Comparison of ENCODE assay signal across 29 cellular contexts in genomic region chr21:41254090-41254700, GRCh38.
A peak's percentile ranks its signal among the peaks of the same experiment; 100 is the strongest.
DNase-seq lines count a peak whose midpoint lies in the region; ATAC-seq, FAIRE-seq and TF ChIP-seq lines count a peak whose summit lies in the region.
"Had no signal": no experiment of that assay in that cellular context is flagged by ENCODE, and none has a peak within 500 bp of the region (broad histone marks: within the 10 kb centered on the region; RNA-seq: fewer than 3 reads in every experiment).

No MANE protein-coding gene starts in this region.

- H3K4me3 Mint-ChIP-seq in activated T-helper 17 cell treated with anti-CD3 and anti-CD28 coated beads, Interleukin-2, amount 50 U/mL, for 72 hours = no peak overlapping the region
- no peak overlapping the region for H3K4me3 Mint-ChIP-seq in natural killer cell
- H3K4me3 Mint-ChIP-seq: activated CD8-positive, alpha-beta memory T cell treated with anti-CD3 and anti-CD28 coated beads, Interleukin-2, amount 10 ng/mL, durations not matched to agents 7 days and 5 days; activated T-cell treated with anti-CD3 and anti-CD28 coated beads, Interleukin-2, amount 50 U/mL, for 72 hours; CD4-positive, alpha-beta memory T cell; naive thymus-derived CD4-positive, alpha-beta T cell; stimulated activated naive CD8-positive, alpha-beta T cell treated with anti-CD3 and anti-CD28 coated beads, Interleukin-15, amount 100 ng/mL, for 72 hours; WTC11 had no signal

- H3K79me2 ChIP-seq in fibroblast of lung (ENCODE audit: control insufficient read depth, insufficient read depth, low read length) = no peaks in the 10 kb centered on the region
- H3K79me2 ChIP-seq: hepatocyte had no signal

- no peak overlapping the region for H3K9ac ChIP-seq in fibroblast of lung (ENCODE audit: insufficient read depth, low read length)

- peak; percentile 29 for ATAC-seq in activated T-helper 17 cell treated with anti-CD3 and anti-CD28 coated beads, Interleukin-2, amount 50 U/mL, for 72 hours (replicated peaks)
- ATAC-seq in natural killer cell (no peak), SK-N-SH treated with all-trans-retinoic acid at 6 μM for 48 hours (no peak)
- ATAC-seq: activated CD8-positive, alpha-beta memory T cell treated with anti-CD3 and anti-CD28 coated beads, Interleukin-2, amount 10 ng/mL, durations not matched to agents 7 days and 5 days; activated T-cell treated with anti-CD3 and anti-CD28 coated beads, Interleukin-2, amount 50 U/mL, for 72 hours; body of pancreas; gastrocnemius medialis; naive thymus-derived CD4-positive, alpha-beta T cell; stimulated activated naive CD8-positive, alpha-beta T cell treated with anti-CD3 and anti-CD28 coated beads, Interleukin-15, amount 100 ng/mL, for 72 hours; WTC11 had no signal

- FAIRE-seq in D721Med (lab: Jason Lieb, UNC) = no peak

- no peak overlapping the region for H3K27ac ChIP-seq in fibroblast of lung (ENCODE audit: insufficient read depth, low read length)
- H3K27ac ChIP-seq: body of pancreas, gastrocnemius medialis, hepatocyte, left ventricle myocardium inferior, tibial artery had no signal

- H3K4me2 ChIP-seq in fibroblast of lung (ENCODE audit: extremely low read depth, insufficient read depth, low read length) = peak overlapping the region; percentile 8
- H3K4me2 ChIP-seq: hepatocyte had no signal

- no peaks in the 10 kb centered on the region for H3K36me3 ChIP-seq in fibroblast of lung (ENCODE audit: control insufficient read depth, insufficient read depth, low read length)

- no peak overlapping the region for H2AFZ ChIP-seq in fibroblast of lung (ENCODE audit: low read length)
- H2AFZ ChIP-seq: hepatocyte had no signal

- no peaks in the 10 kb centered on the region for H3K27me3 ChIP-seq in fibroblast of lung (ENCODE audit: control insufficient read depth, insufficient read depth, low read length)
- H3K27me3 ChIP-seq: body of pancreas, gastrocnemius medialis, hepatocyte, tibial artery had no signal

- intact Hi-C loops in natural killer cell (cut with micrococcal nuclease) = no loop called here

- no peak overlapping the region for H3K27ac Mint-ChIP-seq in activated T-helper 17 cell treated with anti-CD3 and anti-CD28 coated beads, Interleukin-2, amount 50 U/mL, for 72 hours
- no peak overlapping the region for H3K27ac Mint-ChIP-seq in natural killer cell
- H3K27ac Mint-ChIP-seq: activated CD8-positive, alpha-beta memory T cell treated with anti-CD3 and anti-CD28 coated beads, Interleukin-2, amount 10 ng/mL, durations not matched to agents 7 days and 5 days; activated T-cell treated with anti-CD3 and anti-CD28 coated beads, Interleukin-2, amount 50 U/mL, for 72 hours; CD4-positive, alpha-beta memory T cell; naive thymus-derived CD4-positive, alpha-beta T cell; stimulated activated naive CD8-positive, alpha-beta T cell treated with anti-CD3 and anti-CD28 coated beads, Interleukin-15, amount 100 ng/mL, for 72 hours; WTC11 had no signal

- H3K27me3 Mint-ChIP-seq in activated T-helper 17 cell treated with anti-CD3 and anti-CD28 coated beads, Interleukin-2, amount 50 U/mL, for 72 hours = peaks cover 24% of the 10 kb centered on the region
- H3K27me3 Mint-ChIP-seq in natural killer cell (ENCODE audit: low read depth in 2 of 2) = peaks cover 8 to 10% of the 10 kb centered on the region in 2 donors
- H3K27me3 Mint-ChIP-seq: stimulated activated naive CD8-positive, alpha-beta T cell treated with anti-CD3 and anti-CD28 coated beads, Interleukin-15, amount 100 ng/mL, for 72 hours had no signal

- no peaks in the 10 kb centered on the region for H3K9me3 ChIP-seq in fibroblast of lung (ENCODE audit: control insufficient read depth, insufficient read depth, low read depth, low read length)
- H3K9me3 ChIP-seq: body of pancreas, gastrocnemius medialis had no signal

- DNase-seq in NCI-H524 treated with DMSO at 0.1 percent for 48 hours (lab: John Stamatoyannopoulos, UW) = peak; percentile 3
- no peak for DNase-seq in NCI-H524 (lab: John Stamatoyannopoulos, UW)
- peak in 1 of 2 donors; percentile 62 for DNase-seq in fibroblast of lung (ENCODE audit: low read depth in 2 of 2)
- peak; percentile 21 for DNase-seq in stromal cell of bone marrow (ENCODE audit: low read depth)
- no peak for DNase-seq in D721Med (ENCODE audit: insufficient read length, low spot score)
- DNase-seq in natural killer cell = no peak
- DNase-seq: activated CD8-positive, alpha-beta memory T cell treated with anti-CD3 and anti-CD28 coated beads, Interleukin-2, amount 10 ng/mL, durations not matched to agents 7 days and 5 days; activated naive CD4-positive, alpha-beta T cell treated with Interleukin-2 at 50 U/mL for 16 hours; activated T-cell treated with anti-CD3 and anti-CD28 coated beads, Interleukin-2, amount 50 U/mL, for 72 hours; body of pancreas; CD4-positive, alpha-beta memory T cell; effector CD4-positive, alpha-beta T cell; erythroblast; gastrocnemius medialis; H7; left ventricle myocardium inferior; midbrain; naive thymus-derived CD4-positive, alpha-beta T cell; NCI-H1105 treated with DMSO at 0.1 percent for 48 hours; NCI-H2029; NCI-H2227 treated with DMSO at 0.1 percent for 48 hours; NCI-H774; nucleus accumbens; stimulated activated naive CD8-positive, alpha-beta T cell treated with anti-CD3 and anti-CD28 coated beads, Interleukin-15, amount 100 ng/mL, for 72 hours; tibial artery had no signal

- no peaks in the 10 kb centered on the region for H3K4me1 ChIP-seq in fibroblast of lung (ENCODE audit: control insufficient read depth, extremely low read depth, insufficient read depth, low read length)
- H3K4me1 ChIP-seq: gastrocnemius medialis had no signal

- H3K36me3 Mint-ChIP-seq in activated T-helper 17 cell treated with anti-CD3 and anti-CD28 coated beads, Interleukin-2, amount 50 U/mL, for 72 hours (ENCODE audit: low read depth) = no peaks in the 10 kb centered on the region
- H3K36me3 Mint-ChIP-seq in natural killer cell = no peaks in the 10 kb centered on the region
- H3K36me3 Mint-ChIP-seq: activated CD8-positive, alpha-beta memory T cell treated with anti-CD3 and anti-CD28 coated beads, Interleukin-2, amount 10 ng/mL, durations not matched to agents 7 days and 5 days had no signal

- H3K4me1 Mint-ChIP-seq in activated T-helper 17 cell treated with anti-CD3 and anti-CD28 coated beads, Interleukin-2, amount 50 U/mL, for 72 hours = no peaks in the 10 kb centered on the region
- no peaks in the 10 kb centered on the region for H3K4me1 Mint-ChIP-seq in natural killer cell
- H3K4me1 Mint-ChIP-seq: activated CD8-positive, alpha-beta memory T cell treated with anti-CD3 and anti-CD28 coated beads, Interleukin-2, amount 10 ng/mL, durations not matched to agents 7 days and 5 days; CD4-positive, alpha-beta memory T cell; naive thymus-derived CD4-positive, alpha-beta T cell; stimulated activated naive CD8-positive, alpha-beta T cell treated with anti-CD3 and anti-CD28 coated beads, Interleukin-15, amount 100 ng/mL, for 72 hours; WTC11 had no signal

- H3K9me3 Mint-ChIP-seq in activated T-helper 17 cell treated with anti-CD3 and anti-CD28 coated beads, Interleukin-2, amount 50 U/mL, for 72 hours = peaks cover 8% of the 10 kb centered on the region
- H3K9me3 Mint-ChIP-seq in natural killer cell = peaks cover 0 to 4% of the 10 kb centered on the region in 2 donors

- no peak overlapping the region for H3K4me3 ChIP-seq in fibroblast of lung (replicated peaks in 1 of 4; ENCODE audit: control extremely low read depth in 1 of 4, insufficient read depth in 1 of 4, low read depth in 3 of 4, low read length in 4 of 4)
- H3K4me3 ChIP-seq: body of pancreas, gastrocnemius medialis, hepatocyte, left ventricle myocardium inferior, tibial artery had no signal

- no peaks in the 10 kb centered on the region for H4K20me1 ChIP-seq in fibroblast of lung (ENCODE audit: control insufficient read depth, extremely low read depth, insufficient read depth, low read length)

- TF ChIP-seq CTCF in fibroblast of lung (conservative IDR thresholded peaks at IDR 0.05 in 1 of 2, IDR thresholded peaks at IDR 0.05 in 1 of 2; ENCODE audit: low read depth in 1 of 2, low read length in 2 of 2) (no peak), D721Med (IDR thresholded peaks at IDR 0.05; ENCODE audit: insufficient read depth, missing control alignments) (no peak), natural killer cell (IDR thresholded peaks at IDR 0.05) (no peak)

TF ChIP-seq in SK-N-SH treated with all-trans-retinoic acid at 6 μM for 48 hours, 23 proteins besides CTCF, POLR2A, EP300 and RAD21 (continues in another document):
- no peak for TF ChIP-seq ZC3H10 (CRISPR knock-in tag; IDR thresholded peaks at IDR 0.05)
- no peak for TF ChIP-seq CSRNP3 (CRISPR knock-in tag; IDR thresholded peaks at IDR 0.05)

Comparison
In these comparisons a context has a peak if more than half of its experiments do, and no peak if none do; other contexts are left out.
1. DNase-seq: peak in NCI-H524 treated with DMSO at 0.1 percent for 48 hours (single experiment) and stromal cell of bone marrow (single experiment); none in NCI-H524 (0 of 2), D721Med (single experiment) and natural killer cell (single experiment).